ENCODE assay signal across 16 cellular contexts in genomic region chr7:93558705-93559614, GRCh38. TPM values are rescaled to one million over a fixed set of nuclear protein-coding genes. Genes with fewer than 3 reads are reported as not detected.
DNase-seq lines count a peak whose midpoint lies in the region; ATAC-seq lines count a peak whose summit lies in the region.
"Had no signal": no experiment of that assay in that cellular context is flagged by ENCODE, and none has a peak within 500 bp of the region (broad histone marks: within the 10 kb centered on the region; RNA-seq: fewer than 3 reads in every experiment).

No MANE protein-coding gene starts in this region.

- H3K4me1 Mint-ChIP-seq in dendritic cell treated with granulocyte-macrophage colony-stimulating factor and Interleukin-4, amounts not matched to agents 40 ng/mL and 50 ng/mL, for 4 days (ENCODE audit: low read depth), result peaks cover 24% of the 10 kb centered on the region
- peaks cover 27 to 38% (median 33%) of the 10 kb centered on the region in 3 donors for H3K4me1 Mint-ChIP-seq in naive B cell

- peak overlapping the region; percentile 95 for H3K27ac Mint-ChIP-seq in dendritic cell treated with granulocyte-macrophage colony-stimulating factor and Interleukin-4, amounts not matched to agents 40 ng/mL and 50 ng/mL, for 4 days
- peak overlapping the region; percentile 12 to 90 (median 71) for H3K27ac Mint-ChIP-seq in naive B cell
- H3K27ac Mint-ChIP-seq: activated CD8-positive, alpha-beta T cell treated with anti-CD3 and anti-CD28 coated beads for 36 hours; progenitor cell of endocrine pancreas had no signal

- H3K9me3 Mint-ChIP-seq in dendritic cell treated with granulocyte-macrophage colony-stimulating factor and Interleukin-4, amounts not matched to agents 40 ng/mL and 50 ng/mL, for 4 days, result no peaks in the 10 kb centered on the region
- H3K9me3 Mint-ChIP-seq in naive B cell, result no peaks in the 10 kb centered on the region
- H3K9me3 Mint-ChIP-seq: activated CD8-positive, alpha-beta T cell treated with anti-CD3 and anti-CD28 coated beads for 36 hours had no signal

- DNase-seq in CD1c-positive myeloid dendritic cell (ENCODE audit: extremely low spot score) (peak; percentile 49), NCI-H226 (peak; percentile 77), naive B cell (no peak), NCI-H1417 treated with DMSO at 0.1 percent for 48 hours (lab: John Stamatoyannopoulos, UW) (no peak)
- no peak for DNase-seq in stimulated activated naive CD8-positive, alpha-beta T cell treated with anti-CD3 and anti-CD28 coated beads, Interleukin-15, Interleukin-2, amounts not matched to agents 100 U/mL and 50 U/mL, for 24 hours
- DNase-seq: activated CD8-positive, alpha-beta T cell treated with anti-CD3 and anti-CD28 coated beads for 36 hours; activated effector memory CD4-positive, alpha-beta T cell treated with anti-CD3 and anti-CD28 coated beads, Interleukin-2, amount 50 U/mL, for 16 hours; foreskin melanocyte; MM.1S; NCI-H2107; NK-92 treated with Interleukin-12 subunit alpha and Interleukin-12 subunit beta, amount 100 ng/mL, for 24 hours; T1000 had no signal

- ATAC-seq in naive B cell (ENCODE audit: low read depth in 2 of 2) (no peak), GM18502 (IDR thresholded peaks at IDR 0.05; ENCODE audit: poor library complexity, unreplicated experiment) (no peak), HG02571 (IDR thresholded peaks at IDR 0.05; ENCODE audit: unreplicated experiment) (no peak)
- no peak for ATAC-seq in stimulated activated naive CD8-positive, alpha-beta T cell treated with anti-CD3 and anti-CD28 coated beads, Interleukin-15, Interleukin-2, amounts not matched to agents 100 U/mL and 50 U/mL, for 24 hours
- ATAC-seq: activated CD8-positive, alpha-beta T cell treated with anti-CD3 and anti-CD28 coated beads for 36 hours had no signal

- H3K27me3 Mint-ChIP-seq in dendritic cell treated with granulocyte-macrophage colony-stimulating factor and Interleukin-4, amounts not matched to agents 40 ng/mL and 50 ng/mL, for 4 days, result peaks cover under 1% of the 10 kb centered on the region
- H3K27me3 Mint-ChIP-seq in naive B cell, result no peaks in the 10 kb centered on the region
- H3K27me3 Mint-ChIP-seq: progenitor cell of endocrine pancreas had no signal

- H3K4me3 Mint-ChIP-seq in dendritic cell treated with granulocyte-macrophage colony-stimulating factor and Interleukin-4, amounts not matched to agents 40 ng/mL and 50 ng/mL, for 4 days, result peak overlapping the region; percentile 20
- H3K4me3 Mint-ChIP-seq in naive B cell, result peak overlapping the region in 4 of 8 donors; percentile 26 to 76 (median 59)
- H3K4me3 Mint-ChIP-seq: activated CD8-positive, alpha-beta T cell treated with anti-CD3 and anti-CD28 coated beads for 36 hours had no signal

- H3K36me3 Mint-ChIP-seq in dendritic cell treated with granulocyte-macrophage colony-stimulating factor and Interleukin-4, amounts not matched to agents 40 ng/mL and 50 ng/mL, for 4 days (ENCODE audit: low read depth), result no peaks in the 10 kb centered on the region
- H3K36me3 Mint-ChIP-seq in naive B cell, result no peaks in the 10 kb centered on the region

- intact Hi-C loops in dendritic cell treated with granulocyte-macrophage colony-stimulating factor and Interleukin-4, amounts not matched to agents 40 ng/mL and 50 ng/mL, for 4 days (cut with micrococcal nuclease), result loop anchor here (10.0 kb wide), 1 partner anchor 1034 kb away; the partner anchor contains the start of genes PEX1 and RBM48

RNA-seq across cellular contexts. Expression of gene CALCR, which starts 15.6 kb away (rescaled TPM):
- polyA plus RNA-seq in naive B cell (ENCODE audit: low read depth in 6 of 6), result not detected

Comparison
In these comparisons a context has a peak if more than half of its experiments do, and no peak if none do; other contexts are left out.
1. DNase-seq: peak in CD1c-positive myeloid dendritic cell (single experiment) and NCI-H226 (single experiment); none in naive B cell (single experiment), NCI-H1417 treated with DMSO at 0.1 percent for 48 hours (single experiment) and stimulated activated naive CD8-positive, alpha-beta T cell treated with anti-CD3 and anti-CD28 coated beads, Interleukin-15, Interleukin-2, amounts not matched to agents 100 U/mL and 50 U/mL, for 24 hours (single experiment).